ENCODE assay signal across 11 cellular contexts in the genomic region with DNA sequence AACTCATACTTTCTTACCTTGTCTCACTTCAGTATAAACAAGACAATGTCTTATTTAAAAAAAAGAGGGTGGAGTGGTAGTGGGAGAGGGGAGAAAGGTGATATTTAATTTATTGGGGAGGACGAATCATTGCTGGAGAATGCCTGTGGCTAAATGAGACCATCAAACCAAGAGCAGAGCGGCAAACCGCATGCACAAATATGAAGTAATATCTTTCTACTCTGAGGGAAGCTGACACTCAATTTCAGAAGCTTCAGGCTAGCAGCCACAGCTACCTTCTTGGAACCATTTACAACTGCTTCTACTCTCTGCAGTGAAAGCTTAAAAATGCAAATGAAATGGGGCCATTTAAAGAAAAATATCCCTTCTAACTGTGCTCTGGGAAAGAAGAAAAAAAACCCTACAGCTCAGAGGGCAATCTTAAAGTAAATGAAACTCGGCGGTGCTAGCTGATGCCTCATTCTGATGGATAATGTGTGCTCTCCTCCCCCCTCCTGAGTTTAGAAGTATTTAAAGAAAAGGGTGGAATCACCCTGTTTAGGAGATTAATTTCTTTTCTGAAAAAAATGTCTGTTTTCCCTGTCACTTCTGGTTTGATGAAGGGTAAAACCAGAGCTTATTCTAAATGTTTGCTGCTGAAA.
DNase-seq lines count a peak whose midpoint lies in the region; ATAC-seq and TF ChIP-seq lines count a peak whose summit lies in the region.
"Had no signal": no experiment of that assay in that cellular context is flagged by ENCODE, and none has a peak within 500 bp of the region (broad histone marks: within the 10 kb centered on the region; RNA-seq: fewer than 3 reads in every experiment).

No MANE protein-coding gene starts in this region.

- H3K27me3 ChIP-seq in Caco-2 (replicated peaks; ENCODE audit: control insufficient read depth, insufficient read depth, low read length) (no peaks in the 10 kb centered on the region), brain microvascular endothelial cell (replicated peaks) (no peaks in the 10 kb centered on the region), A673 (replicated peaks; ENCODE audit: insufficient read depth, low read depth, low read length, poor library complexity) (peaks cover under 1% of the 10 kb centered on the region)
- H3K27me3 ChIP-seq: right lobe of liver had no signal

- H3K9me3 ChIP-seq in Caco-2 = no peaks in the 10 kb centered on the region
- no peaks in the 10 kb centered on the region for H3K9me3 ChIP-seq in A673 (ENCODE audit: low read depth, low read length, poor library complexity, severe bottlenecking)
- H3K9me3 ChIP-seq: right lobe of liver had no signal

- no TSS peak for BruUV-seq in Caco-2 (replicated peaks; lab: Mats Ljungman, UMichigan)
- no TSS peak for BruUV-seq in A673 (replicated peaks; lab: Mats Ljungman, UMichigan)

- peaks cover 6% of the 10 kb centered on the region for H3K4me1 Mint-ChIP-seq in Caco-2 (ENCODE audit: low read depth, unreplicated experiment)

- no peak for DNase-seq in Caco-2
- DNase-seq in MV-4-11 (lab: John Stamatoyannopoulos, UW) = peak; percentile 40
- DNase-seq in brain microvascular endothelial cell = peak; percentile 53
- peak; percentile 91 for DNase-seq in kidney tubule cell (ENCODE audit: low spot score)
- DNase-seq in DMS153 treated with DMSO at 0.1 percent for 48 hours (lab: John Stamatoyannopoulos, UW; ENCODE audit: unreplicated experiment) = no peak
- DNase-seq in activated CD4-positive, alpha-beta T cell treated with anti-CD3 and anti-CD28 coated beads for 4 hours = no peak
- no peak for DNase-seq in A673 (ENCODE audit: low spot score)
- DNase-seq: right lobe of liver had no signal

- H3K36me3 Mint-ChIP-seq in Caco-2 (ENCODE audit: insufficient read depth, unreplicated experiment) = peaks cover 8% of the 10 kb centered on the region

- intact Hi-C loops in Caco-2 (cut with micrococcal nuclease; ENCODE audit: unreplicated experiment) = no loop called here
- intact Hi-C loops in A673 (cut with micrococcal nuclease; ENCODE audit: unreplicated experiment) = no loop called here

- POLR2A ChIA-PET in Caco-2 (lab: Charles Lee) (no interaction called here), A673 (lab: Charles Lee; ENCODE audit: low non-redundant PET) (no interaction called here)

- no peaks in the 10 kb centered on the region for H3K27me3 Mint-ChIP-seq in Caco-2 (ENCODE audit: insufficient read depth, unreplicated experiment)

- in situ Hi-C loops in brain microvascular endothelial cell (cut with HindIII; ENCODE audit: low pct_ligation_motif_present, low sequenced_read_pairs) = no loop called here

- H3K4me3 ChIP-seq in Caco-2 (ENCODE audit: low read depth, low read length) = no peak overlapping the region
- no peak overlapping the region for H3K4me3 ChIP-seq in brain microvascular endothelial cell (ENCODE audit: low read depth, low read length)
- H3K4me3 ChIP-seq in A673 (ENCODE audit: low read depth, low read length, poor library complexity, severe bottlenecking) = no peak overlapping the region
- H3K4me3 ChIP-seq: K562, right lobe of liver had no signal

- H3K9me3 Mint-ChIP-seq in Caco-2 (ENCODE audit: unreplicated experiment) = peaks cover 19% of the 10 kb centered on the region

- H3K27ac ChIP-seq in brain microvascular endothelial cell = peak overlapping the region; percentile 34
- no peak overlapping the region for H3K27ac ChIP-seq in A673 (ENCODE audit: low read depth, low read length, poor library complexity, severe bottlenecking)
- H3K27ac ChIP-seq: C4-2B, right lobe of liver had no signal

- no peak overlapping the region for H3K4me3 Mint-ChIP-seq in Caco-2 (ENCODE audit: unreplicated experiment)

- H3K27ac Mint-ChIP-seq in Caco-2 (ENCODE audit: unreplicated experiment) = peak overlapping the region; percentile 33

- no peak for ATAC-seq in GM21723 (IDR thresholded peaks at IDR 0.05; ENCODE audit: unreplicated experiment)
- ATAC-seq: K562, right lobe of liver had no signal

- TF ChIP-seq CTCF in Caco-2 (IDR thresholded peaks at IDR 0.05; ENCODE audit: insufficient read depth in 1 of 2, low read depth in 1 of 2, low read length in 1 of 2, severe bottlenecking in 1 of 2, unreplicated experiment in 1 of 2) (no peak), brain microvascular endothelial cell (IDR thresholded peaks at IDR 0.05; ENCODE audit: low read depth, low read length, missing control alignments) (no peak), A673 (conservative IDR thresholded peaks at IDR 0.05; ENCODE audit: low read depth, low read length) (no peak)

- H3K36me3 ChIP-seq in Caco-2 (ENCODE audit: control insufficient read depth, insufficient read depth, low read length) = no peaks in the 10 kb centered on the region
- no peaks in the 10 kb centered on the region for H3K36me3 ChIP-seq in brain microvascular endothelial cell (replicated peaks)
- H3K36me3 ChIP-seq in A673 (ENCODE audit: insufficient read depth, low read length, poor library complexity, severe bottlenecking) = no peaks in the 10 kb centered on the region
- H3K36me3 ChIP-seq: right lobe of liver had no signal

- peaks cover 38% of the 10 kb centered on the region for H3K4me1 ChIP-seq in Caco-2
- peaks cover 6% of the 10 kb centered on the region for H3K4me1 ChIP-seq in A673 (ENCODE audit: insufficient read depth, low read length, poor library complexity, severe bottlenecking)
- H3K4me1 ChIP-seq: right lobe of liver had no signal

- CTCF ChIA-PET in Caco-2 (lab: Charles Lee) (no interaction called here), A673 (lab: Charles Lee) (interaction anchor here (0.7 kb wide), 1 partner anchor 100 kb away, joined by 3 read pairs; no protein-coding TSS in a partner anchor)

Comparison
In these comparisons a context has a peak if more than half of its experiments do, and no peak if none do; other contexts are left out.
1. DNase-seq: peak in MV-4-11 (single experiment), brain microvascular endothelial cell (single experiment) and kidney tubule cell (single experiment); none in Caco-2 (0 of 2), DMS153 treated with DMSO at 0.1 percent for 48 hours (single experiment), activated CD4-positive, alpha-beta T cell treated with anti-CD3 and anti-CD28 coated beads for 4 hours (0 of 2) and A673 (single experiment).